In genomic region chr12:121110211-121110940, GRCh38 we compare ENCODE assay signal across 8 cellular contexts. TPM values are rescaled to one million over a fixed set of nuclear protein-coding genes. Genes with fewer than 3 reads are reported as not detected.
DNase-seq lines count a peak whose midpoint lies in the region; ATAC-seq and TF ChIP-seq lines count a peak whose summit lies in the region.

No MANE protein-coding gene starts in this region.

- no peak overlapping the region for H3K4me3 ChIP-seq in left lung

- ATAC-seq in left lung, result peak; percentile 96

- no peaks in the 10 kb centered on the region for H3K36me3 Mint-ChIP-seq in HFFc6 (ENCODE audit: low read depth)

- no peaks in the 10 kb centered on the region for H3K36me3 ChIP-seq in left lung

- TF ChIP-seq CTCF in HFFc6 (IDR thresholded peaks at IDR 0.05) (peak; percentile 99), left lung (IDR thresholded peaks at IDR 0.05) (peak; percentile 88 to 95)

- H3K9me3 Mint-ChIP-seq in HFFc6, result no peaks in the 10 kb centered on the region

- peak; percentile 14 for DNase-seq in GDM1 (lab: John Stamatoyannopoulos, UW)
- peak; percentile 62 for DNase-seq in HFFc6
- peak; percentile 1 for DNase-seq in NCI-H2081 treated with DMSO at 0.1 percent for 48 hours (lab: John Stamatoyannopoulos, UW)
- DNase-seq in activated CD4-positive, CD25-positive, alpha-beta regulatory T cell treated with anti-CD3 and anti-CD28 coated beads, Interleukin-2, amount 50 U/mL, for 16 hours (ENCODE audit: low read depth, low spot score), result peak; percentile 44
- peak; percentile 84 for DNase-seq in cerebellar cortex (ENCODE audit: low spot score)
- peak in 1 of 2 donors; percentile 55 for DNase-seq in left lung
- peak in 2 of 3 experiments; percentile 34 to 48 for DNase-seq in stimulated activated CD4-positive, alpha-beta T cell treated with anti-CD3 and anti-CD28 coated beads, TNF-alpha, amount 100 ng/mL, for 4 hours (ENCODE audit: low read depth in 3 of 3)
- no peak for DNase-seq in 8988T

- H3K27ac ChIP-seq in left lung, result no peak overlapping the region

- H3K27me3 Mint-ChIP-seq in HFFc6 (ENCODE audit: insufficient read depth), result peaks cover 4% of the 10 kb centered on the region

- no peaks in the 10 kb centered on the region for H3K27me3 ChIP-seq in left lung

- intact Hi-C loops in left lung (cut with DNase I), result no loop called here

- H3K4me1 Mint-ChIP-seq in HFFc6 (ENCODE audit: low read depth), result peaks cover 5% of the 10 kb centered on the region; the same call in 1 of the 2 replicates

- no peak overlapping the region for H3K27ac Mint-ChIP-seq in HFFc6

- no peaks in the 10 kb centered on the region for H3K9me3 ChIP-seq in left lung

- H3K4me1 ChIP-seq in left lung, result peaks cover 0 to 14% of the 10 kb centered on the region in 2 donors

- H3K4me3 Mint-ChIP-seq in HFFc6, result no peak overlapping the region

RNA-seq across cellular contexts. Expression of gene P2RX7, which starts 22.3 kb away (rescaled TPM):
- under 1 TPM; 0.17 to 0.32 (median 0.24) TPM for total RNA-seq in HFFc6 (2021; fragmentation: NEBNext Ultra II Directional; extraction: Animal tissue kit (Norgen Biotek cat#: 25700))
- total RNA-seq in left lung, result 10 to 100 TPM; 11.6 to 25.6 TPM

Comparison
In these comparisons a context has a peak if more than half of its experiments do, and no peak if none do; other contexts are left out.
1. RNA of gene P2RX7, which starts 22.3 kb away (total RNA-seq): 11.6 to 25.6 TPM in left lung; 0.17 to 0.32 TPM in HFFc6; every median in the first group is over 4 times any median in the second.